In genomic region chr6:88376197-88376596, GRCh38 we compare ENCODE assay signal across 16 cellular contexts.
A peak's percentile ranks its signal among the peaks of the same experiment; 100 is the strongest.
DNase-seq lines count a peak whose midpoint lies in the region; ATAC-seq and TF ChIP-seq lines count a peak whose summit lies in the region.
"Had no signal": no experiment of that assay in that cellular context is flagged by ENCODE, and none has a peak within 500 bp of the region (broad histone marks: within the 10 kb centered on the region; RNA-seq: fewer than 3 reads in every experiment).

No MANE protein-coding gene starts in this region.

- H3K27me3 ChIP-seq in ACC112 (ENCODE audit: insufficient read depth, low read length) (no peaks in the 10 kb centered on the region), RWPE2 (ENCODE audit: insufficient read depth, poor library complexity, severe bottlenecking) (no peaks in the 10 kb centered on the region), gastrocnemius medialis (no peaks in the 10 kb centered on the region), stomach (no peaks in the 10 kb centered on the region), prostate gland (replicated peaks; ENCODE audit: insufficient read depth) (no peaks in the 10 kb centered on the region)
- H3K27me3 ChIP-seq: Peyer's patch had no signal

- TF ChIP-seq EP300 in stomach (IDR thresholded peaks at IDR 0.05): no peak

- peaks cover 57% of the 10 kb centered on the region for H3K4me1 ChIP-seq in ACC112 (ENCODE audit: control insufficient read depth, insufficient read depth, low read length, unreplicated experiment)
- H3K4me1 ChIP-seq in RWPE2 (ENCODE audit: insufficient read depth, poor library complexity, severe bottlenecking): peaks cover 37% of the 10 kb centered on the region
- H3K4me1 ChIP-seq in gastrocnemius medialis: peaks cover 0 to 11% of the 10 kb centered on the region in 2 donors
- peaks cover 0 to 11% (median 0%) of the 10 kb centered on the region in 4 donors for H3K4me1 ChIP-seq in stomach
- H3K4me1 ChIP-seq in prostate gland (replicated peaks): no peaks in the 10 kb centered on the region
- H3K4me1 ChIP-seq: Peyer's patch had no signal

- H2AFZ ChIP-seq in ACC112 (ENCODE audit: low read length, unreplicated experiment): peak overlapping the region; percentile 19

- H3K27ac ChIP-seq in ACC112 (ENCODE audit: low read depth, low read length) (peak overlapping the region; percentile 93), RWPE2 (ENCODE audit: poor library complexity, severe bottlenecking) (peak overlapping the region; percentile 54), gastrocnemius medialis (peak overlapping the region in 3 of 4 donors; percentile 14 to 43 (median 25)), stomach (peak overlapping the region in 1 of 5 donors; percentile 5), prostate gland (no peak overlapping the region)
- H3K27ac ChIP-seq: Peyer's patch had no signal

- no peaks in the 10 kb centered on the region for H3K9me3 ChIP-seq in RWPE2 (ENCODE audit: severe bottlenecking)
- H3K9me3 ChIP-seq in gastrocnemius medialis: no peaks in the 10 kb centered on the region
- no peaks in the 10 kb centered on the region for H3K9me3 ChIP-seq in stomach
- H3K9me3 ChIP-seq in prostate gland: no peaks in the 10 kb centered on the region
- H3K9me3 ChIP-seq: Peyer's patch had no signal

- no peak for DNase-seq in RWPE2 (ENCODE audit: low spot score)
- DNase-seq in gastrocnemius medialis: no peak
- DNase-seq in epidermal melanocyte (ENCODE audit: insufficient read length, low spot score): no peak
- DNase-seq in SKM-1 (lab: John Stamatoyannopoulos, UW; ENCODE audit: unreplicated experiment): no peak
- no peak for DNase-seq in stomach
- DNase-seq in prostate gland (ENCODE audit: low spot score): no peak
- DNase-seq: CD8-positive, alpha-beta T cell; IMR-90; NCI-H1417; NCI-H2029 treated with DMSO at 0.1 percent for 48 hours; NCI-H510A; NCI-H82; Peyer's patch; SIG-M5 had no signal

- H3K4me3 ChIP-seq in ACC112 (ENCODE audit: low read depth, low read length) (no peak overlapping the region), RWPE2 (ENCODE audit: severe bottlenecking) (no peak overlapping the region), gastrocnemius medialis (no peak overlapping the region), stomach (no peak overlapping the region), prostate gland (no peak overlapping the region)
- H3K4me3 ChIP-seq: Peyer's patch had no signal

- peaks cover 61% of the 10 kb centered on the region for H3K4me1 Mint-ChIP-seq in brain

- WGBS in stomach, 5 donors: 35 to 58% (median 44%) methylated on average over 2 of the region's 2 CpGs
- 55% methylated on average over 2 of the region's 2 CpGs for WGBS in prostate gland

- in situ Hi-C loops in gastrocnemius medialis (cut with MboI; ENCODE audit: low sequenced_read_pairs in 4 of 4): no loop called here

- ATAC-seq in RWPE2 (ENCODE audit: low read depth) (no peak), gastrocnemius medialis (no peak)
- ATAC-seq: CD8-positive, alpha-beta T cell had no signal

- peaks cover 0 to 3% (median 0%) of the 10 kb centered on the region in 5 experiments for H3K9me3 Mint-ChIP-seq in brain
- H3K9me3 Mint-ChIP-seq: CD8-positive, alpha-beta T cell had no signal

- peaks cover 3% of the 10 kb centered on the region for H3K27me3 Mint-ChIP-seq in brain

- intact Hi-C loops in gastrocnemius medialis (cut with DNase I; ENCODE audit: low total_unique reads) (no loop called here), stomach (cut with DNase I; ENCODE audit: low total_unique reads) (no loop called here), prostate gland (cut with DNase I) (no loop called here)

- no peaks in the 10 kb centered on the region for H3K79me2 ChIP-seq in ACC112 (ENCODE audit: control insufficient read depth, insufficient read depth, low read length, unreplicated experiment)

- peak overlapping the region in 4 of 5 experiments; percentile 43 to 72 (median 56) for H3K27ac Mint-ChIP-seq in brain
- H3K27ac Mint-ChIP-seq: CD8-positive, alpha-beta T cell had no signal

- H3K36me3 ChIP-seq in ACC112 (ENCODE audit: insufficient read depth, low read length) (no peaks in the 10 kb centered on the region), RWPE2 (ENCODE audit: low read depth) (no peaks in the 10 kb centered on the region), gastrocnemius medialis (no peaks in the 10 kb centered on the region), stomach (no peaks in the 10 kb centered on the region), prostate gland (no peaks in the 10 kb centered on the region)
- H3K36me3 ChIP-seq: Peyer's patch had no signal

- H3K4me3 Mint-ChIP-seq in brain: no peak overlapping the region
- H3K4me3 Mint-ChIP-seq: CD8-positive, alpha-beta T cell had no signal

- TF ChIP-seq CTCF in RWPE2 (IDR thresholded peaks at IDR 0.05; ENCODE audit: poor library complexity, severe bottlenecking): no peak
- no peak for TF ChIP-seq CTCF in brain (conservative IDR thresholded peaks at IDR 0.05)
- no peak for TF ChIP-seq CTCF in gastrocnemius medialis (IDR thresholded peaks at IDR 0.05 in 4 of 5, conservative IDR thresholded peaks at IDR 0.05 in 1 of 5)
- no peak for TF ChIP-seq CTCF in stomach (IDR thresholded peaks at IDR 0.05)
- TF ChIP-seq CTCF in prostate gland (IDR thresholded peaks at IDR 0.05): no peak

- H3K36me3 Mint-ChIP-seq in brain: no peaks in the 10 kb centered on the region
- H3K36me3 Mint-ChIP-seq: CD8-positive, alpha-beta T cell had no signal

- TF ChIP-seq POLR2A in gastrocnemius medialis (IDR thresholded peaks at IDR 0.05) (no peak), stomach (IDR thresholded peaks at IDR 0.05) (no peak), prostate gland (IDR thresholded peaks at IDR 0.05) (no peak)

Comparison
In these comparisons a context has a peak if more than half of its experiments do, and no peak if none do; other contexts are left out.
1. H3K27ac ChIP-seq: peak in ACC112 (single experiment), RWPE2 (single experiment) and gastrocnemius medialis (3 of 4); none in prostate gland (0 of 2).